Comparison of ENCODE assay signal across 8 cellular contexts in the genomic region with DNA sequence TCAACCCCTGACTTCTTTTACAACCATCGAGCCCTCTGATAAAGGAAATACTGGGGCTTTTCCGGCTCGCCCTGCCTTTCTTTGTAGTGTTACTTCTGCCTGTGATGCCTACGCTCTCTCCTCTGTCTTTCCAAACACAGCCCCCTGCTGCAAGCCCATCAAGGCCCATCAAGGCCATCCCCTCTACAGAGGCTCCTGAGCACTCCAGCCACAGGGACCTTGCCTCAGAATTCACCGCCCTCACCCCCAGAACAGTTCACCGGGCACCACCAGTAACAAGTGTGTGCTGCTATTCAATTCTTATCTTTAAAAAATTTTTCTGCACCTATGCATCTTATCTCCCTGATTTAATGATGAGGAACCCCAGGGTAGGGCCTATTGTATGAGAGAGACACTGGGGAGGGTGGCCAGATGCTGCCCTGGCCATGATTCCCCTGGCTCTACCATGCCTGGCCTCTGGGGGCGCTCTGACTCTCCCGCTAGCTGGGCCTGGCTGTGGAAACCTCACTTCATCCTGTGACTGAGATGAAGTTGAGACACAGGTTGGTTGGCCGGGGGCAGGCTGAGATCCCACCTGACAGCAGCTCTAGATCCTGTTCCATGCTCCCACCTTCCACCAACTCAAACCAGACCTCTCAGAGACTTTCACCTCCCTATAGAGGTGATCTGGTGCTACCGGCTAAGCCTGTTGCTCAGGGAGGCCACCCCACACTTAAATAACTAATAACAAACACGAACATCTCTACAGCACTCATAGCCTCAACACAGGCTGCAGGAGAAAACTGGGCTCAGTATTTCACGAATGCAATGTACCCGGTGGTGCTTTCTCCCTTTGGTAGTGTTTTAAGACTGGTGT. TPM values are rescaled to one million over a fixed set of nuclear protein-coding genes. Genes with fewer than 3 reads are reported as not detected.
DNase-seq lines count a peak whose midpoint lies in the region; ATAC-seq and TF ChIP-seq lines count a peak whose summit lies in the region.

No MANE protein-coding gene starts in this region.

- H3K9me3 Mint-ChIP-seq in nephron progenitor cell: no peaks in the 10 kb centered on the region

- H3K4me1 Mint-ChIP-seq in nephron progenitor cell: peaks cover 47% of the 10 kb centered on the region

- no peaks in the 10 kb centered on the region for H3K4me1 ChIP-seq in gastroesophageal sphincter

- H3K27ac Mint-ChIP-seq in nephron progenitor cell: no peak overlapping the region

- ATAC-seq in HG02798 (IDR thresholded peaks at IDR 0.05; ENCODE audit: poor library complexity, unreplicated experiment): peak; percentile 71
- no peak for ATAC-seq in gastroesophageal sphincter
- ATAC-seq in GM19023 (IDR thresholded peaks at IDR 0.05; ENCODE audit: unreplicated experiment): no peak

- H3K27me3 Mint-ChIP-seq in nephron progenitor cell (ENCODE audit: low read depth, poor library complexity): peaks cover 41% of the 10 kb centered on the region

- H3K27ac ChIP-seq in dorsolateral prefrontal cortex (no peak overlapping the region), gastroesophageal sphincter (no peak overlapping the region)

- TF ChIP-seq POLR2A in gastroesophageal sphincter (IDR thresholded peaks at IDR 0.05): no peak

- WGBS in gastroesophageal sphincter (ENCODE audit: low coverage in 1 of 2), 2 donors: 84 to 94% methylated on average over 7 to 9 of the region's 13 CpGs

- H3K9me3 ChIP-seq in gastroesophageal sphincter: no peaks in the 10 kb centered on the region

- no peak overlapping the region for H3K4me3 ChIP-seq in dorsolateral prefrontal cortex
- no peak overlapping the region for H3K4me3 ChIP-seq in gastroesophageal sphincter

- H3K4me3 Mint-ChIP-seq in nephron progenitor cell: no peak overlapping the region

- no peak for TF ChIP-seq EP300 in gastroesophageal sphincter (IDR thresholded peaks at IDR 0.05)

- H3K36me3 Mint-ChIP-seq in nephron progenitor cell (ENCODE audit: low read depth): no peaks in the 10 kb centered on the region

- no peaks in the 10 kb centered on the region for H3K36me3 ChIP-seq in gastroesophageal sphincter

- H3K27me3 ChIP-seq in dorsolateral prefrontal cortex: peaks cover 0 to 39% (median 8%) of the 10 kb centered on the region in 45 donors
- H3K27me3 ChIP-seq in gastroesophageal sphincter: peaks cover 28% of the 10 kb centered on the region

- DNase-seq in ELF-1 (ENCODE audit: low read depth, low spot score): peak; percentile 71
- peak; percentile 21 for DNase-seq in T-helper 9 cell
- DNase-seq in dorsolateral prefrontal cortex: no peak
- DNase-seq in nephron progenitor cell: peak; percentile 59
- DNase-seq in NCI-H1694 treated with DMSO at 0.1 percent for 48 hours (lab: John Stamatoyannopoulos, UW): no peak

- intact Hi-C loops in dorsolateral prefrontal cortex (cut with DNase I): no loop called here

- TF ChIP-seq CTCF in dorsolateral prefrontal cortex (IDR thresholded peaks at IDR 0.05 in 54 of 56, conservative IDR thresholded peaks at IDR 0.05 in 2 of 56; ENCODE audit: low read depth in 1 of 56, partially characterized antibody in 56 of 56) (peak in 41 of 56 donors; percentile 13 to 46 (median 28)), nephron progenitor cell (IDR thresholded peaks at IDR 0.05) (peak; percentile 63), gastroesophageal sphincter (IDR thresholded peaks at IDR 0.05) (peak in 1 of 4 experiments; percentile 25)

RNA-seq across cellular contexts. Expression of a gene that starts 19.2 kb away (rescaled TPM):
- total RNA-seq in dorsolateral prefrontal cortex (1 to 10 TPM in 5 of 120 experiments, under 1 TPM in 90, not detected in 25; 0.14 to 2.8 (median 0.34) TPM), gastroesophageal sphincter (under 1 TPM in 1 of 4 donors, not detected in 3; 0.54 TPM)

Comparison
In these comparisons a context has a peak if more than half of its experiments do, and no peak if none do; other contexts are left out.
1. DNase-seq: peak in ELF-1 (single experiment), T-helper 9 cell (single experiment) and nephron progenitor cell (single experiment); none in dorsolateral prefrontal cortex (0 of 10) and NCI-H1694 treated with DMSO at 0.1 percent for 48 hours (single experiment).